ENCODE assay signal across 26 cellular contexts in genomic region chr3:52399131-52399530, GRCh38. TPM values are rescaled to one million over a fixed set of nuclear protein-coding genes. Genes with fewer than 3 reads are reported as not detected.
A peak's percentile ranks its signal among the peaks of the same experiment; 100 is the strongest.
DNase-seq lines count a peak whose midpoint lies in the region; ATAC-seq and TF ChIP-seq lines count a peak whose summit lies in the region.
"Had no signal": no experiment of that assay in that cellular context is flagged by ENCODE, and none has a peak within 500 bp of the region (broad histone marks: within the 10 kb centered on the region; RNA-seq: fewer than 3 reads in every experiment).

No MANE protein-coding gene starts in this region.

- no peak overlapping the region for H2BK5ac ChIP-seq in IMR-90 (ENCODE audit: low read depth, low read length, poor library complexity, severe bottlenecking)

- CTCF ChIA-PET in IMR-90 (lab: Yijun Ruan, JAX): no interaction called here

- no peak overlapping the region for H2BK20ac ChIP-seq in IMR-90 (ENCODE audit: low read depth, low read length)

- TF ChIP-seq RAD21 in IMR-90 (IDR thresholded peaks at IDR 0.05; ENCODE audit: low read length): no peak

- TF ChIP-seq POLR2A in GM18951 (IDR thresholded peaks at IDR 0.05; ENCODE audit: extremely low read depth, insufficient read depth, insufficient read length) (peak; percentile 8), IMR-90 (IDR thresholded peaks at IDR 0.05; ENCODE audit: low read depth, low read length) (no peak)

- H3K4me2 ChIP-seq in IMR-90 (ENCODE audit: low read depth, low read length): no peak overlapping the region
- H3K4me2 ChIP-seq: BLaER1 had no signal

- H2AFZ ChIP-seq in IMR-90 (replicated peaks; ENCODE audit: low read length, poor library complexity): no peak overlapping the region

- no peak overlapping the region for H2BK15ac ChIP-seq in IMR-90 (ENCODE audit: low read depth, low read length)

- no peak overlapping the region for H2AK5ac ChIP-seq in IMR-90 (ENCODE audit: low read depth, low read length)

- H3K23ac ChIP-seq in IMR-90 (ENCODE audit: low read depth, low read length): no peak overlapping the region

- POLR2A ChIA-PET in IMR-90 (lab: Charles Lee; ENCODE audit: unreplicated experiment): no interaction called here

- H4K8ac ChIP-seq in IMR-90 (ENCODE audit: low read depth in 2 of 2, low read length in 2 of 2): no peak overlapping the region

- H3K9me3 ChIP-seq in IMR-90 (ENCODE audit: control insufficient read depth, insufficient read depth, low read length) (no peaks in the 10 kb centered on the region), right cardiac atrium (ENCODE audit: control insufficient read depth, low read length) (no peaks in the 10 kb centered on the region), left lung (no peaks in the 10 kb centered on the region)
- H3K9me3 ChIP-seq: BLaER1, Caco-2, Peyer's patch had no signal

- H3K56ac ChIP-seq in IMR-90 (ENCODE audit: extremely low read depth, insufficient read depth, low read length): no peak overlapping the region

- in situ Hi-C loops in GM18951 (cut with MboI; ENCODE audit: low sequenced_read_pairs, unreplicated experiment) (no loop called here), IMR-90 (cut with MboI; ENCODE audit: low sequenced_read_pairs) (no loop called here)

- H3K4me1 ChIP-seq in IMR-90 (ENCODE audit: control insufficient read depth, insufficient read depth, low read length) (no peaks in the 10 kb centered on the region), right cardiac atrium (ENCODE audit: control insufficient read depth, insufficient read depth, low read length) (no peaks in the 10 kb centered on the region), left lung (no peaks in the 10 kb centered on the region)
- H3K4me1 ChIP-seq: BLaER1, Caco-2, Peyer's patch had no signal

- no peak overlapping the region for H3K14ac ChIP-seq in IMR-90 (replicated peaks; ENCODE audit: low read depth, low read length)

- H2BK120ac ChIP-seq in IMR-90 (ENCODE audit: low read depth, low read length): no peak overlapping the region

- no peak overlapping the region for H3K4me3 ChIP-seq in IMR-90 (ENCODE audit: insufficient read depth, low read depth, low read length)
- no peak overlapping the region for H3K4me3 ChIP-seq in right cardiac atrium (ENCODE audit: low read length)
- no peak overlapping the region for H3K4me3 ChIP-seq in left lung
- H3K4me3 ChIP-seq: BLaER1, Peyer's patch had no signal

- 0 out of 2 replicates have a peak, but pooled peaks cover 6% of the 10 kb centered on the region for H3K9me1 ChIP-seq in IMR-90 (ENCODE audit: insufficient read depth, low read length)

- BruUV-seq in IMR-90 (replicated peaks; lab: Mats Ljungman, UMichigan): no TSS peak

- H3K36me3 ChIP-seq in IMR-90 (ENCODE audit: control insufficient read depth, insufficient read depth, low read length) (peaks cover 33% of the 10 kb centered on the region), left lung (peaks cover 0 to 64% of the 10 kb centered on the region in 2 donors)

- dilution Hi-C loops in IMR-90 (cut with HindIII; ENCODE audit: low sequenced_read_pairs, unreplicated experiment): no loop called here

- H3K27me3 ChIP-seq in IMR-90 (ENCODE audit: control insufficient read depth, insufficient read depth, low read length): no peaks in the 10 kb centered on the region; the same call in 1 of the 2 replicates
- H3K27me3 ChIP-seq in right cardiac atrium (ENCODE audit: control insufficient read depth, insufficient read depth): no peaks in the 10 kb centered on the region
- no peaks in the 10 kb centered on the region for H3K27me3 ChIP-seq in left lung
- H3K27me3 ChIP-seq: BLaER1, Peyer's patch had no signal

- no peak overlapping the region for H3K27ac ChIP-seq in IMR-90 (ENCODE audit: insufficient read depth, low read length)
- no peak overlapping the region for H3K27ac ChIP-seq in right cardiac atrium (ENCODE audit: low read length)
- H3K27ac ChIP-seq in left lung: no peak overlapping the region
- H3K27ac ChIP-seq: BLaER1, Peyer's patch had no signal

- TF ChIP-seq CTCF in IMR-90 (conservative IDR thresholded peaks at IDR 0.05; ENCODE audit: low read depth, low read length) (no peak), left lung (IDR thresholded peaks at IDR 0.05) (no peak)

- no peaks in the 10 kb centered on the region; the same call in 1 of the 2 replicates for H4K20me1 ChIP-seq in IMR-90 (ENCODE audit: insufficient read depth, low read length)

- peaks cover under 1 to 3% of the 10 kb centered on the region in 2 experiments; a peak in 2 of 4 replicates for H3K79me1 ChIP-seq in IMR-90 (ENCODE audit: low read depth in 1 of 2, low read length in 2 of 2)

- intact Hi-C loops in IMR-90 (cut with micrococcal nuclease): no loop called here
- intact Hi-C loops in right cardiac atrium (cut with DNase I): no loop called here
- intact Hi-C loops in posterior vena cava (cut with DNase I): no loop called here
- intact Hi-C loops in left lung (cut with DNase I): no loop called here

- no peak overlapping the region for H4K5ac ChIP-seq in IMR-90 (ENCODE audit: low read depth, low read length)

- no peak overlapping the region for H3K4ac ChIP-seq in IMR-90 (ENCODE audit: low read depth, low read length)

- no peak overlapping the region for H3K18ac ChIP-seq in IMR-90 (ENCODE audit: low read depth, low read length)

- no peak for DNase-seq in IMR-90
- peak; percentile 4 to 46 (median 12) for DNase-seq in right cardiac atrium
- DNase-seq in posterior vena cava (ENCODE audit: low spot score): peak; percentile 50
- DNase-seq in left lung: no peak
- DNase-seq in NCI-H526 (lab: John Stamatoyannopoulos, UW): no peak
- DNase-seq: ACHN; Caco-2; CD4-positive, alpha-beta T cell; DMS 273 treated with DMSO at 0.1 percent for 48 hours; DMS79 treated with DMSO at 0.1 percent for 48 hours; GOT3; HCEC 1CT; MV-4-11; NCI-H1105 treated with DMSO at 0.1 percent for 48 hours; NCI-H2029 treated with DMSO at 0.1 percent for 48 hours; NCI-H226; NCI-H524; NCI-H82; SHP77 had no signal

- ATAC-seq in IMR-90 (ENCODE audit: low read depth) (peak; percentile 7; the same call in 1 of the 2 replicates), right cardiac atrium (no peak), GM19324 (IDR thresholded peaks at IDR 0.05; ENCODE audit: low FRiP score, unreplicated experiment) (no peak), GM19328 (IDR thresholded peaks at IDR 0.05; ENCODE audit: unreplicated experiment) (no peak), left lung (no peak)

- 81% methylated on average over 3 of the region's 4 CpGs; no CpG with 5 or more reads in 1 of the 2 experiments for WGBS in IMR-90 (ENCODE audit: extremely low coverage in 2 of 2, insufficient read length in 1 of 2), 2 experiments
- 91% methylated on average over 4 of the region's 4 CpGs for WGBS in right cardiac atrium

- H3K9ac ChIP-seq in IMR-90 (ENCODE audit: low read depth, low read length): no peak overlapping the region
- H3K9ac ChIP-seq: BLaER1 had no signal

- H4K91ac ChIP-seq in IMR-90 (ENCODE audit: insufficient read depth, low read depth, low read length): no peak overlapping the region

- H2AK9ac ChIP-seq in IMR-90 (replicated peaks; ENCODE audit: low read depth, low read length, poor library complexity): no peak overlapping the region

TF ChIP-seq in IMR-90, 13 proteins besides CTCF, POLR2A, EP300 and RAD21 (continues in another document):
- TF ChIP-seq ELK1 (IDR thresholded peaks at IDR 0.05; ENCODE audit: borderline replicate concordance, low read depth, low read length): no peak

RNA-seq across cellular contexts. Expression of gene BAP1, which starts 10.7 kb away (rescaled TPM):
- 35.0 and 36.4 TPM in 2 replicates for total RNA-seq in IMR-90 (2012; rRNA removed)
- polyA plus RNA-seq in IMR-90 (2012; rRNA removed): 48.6 and 55.2 TPM in 2 replicates
- polyA plus RNA-seq in IMR-90 (2012; cell fraction: cytosol; rRNA removed): 38.5 and 49.0 TPM in 2 replicates
- 163 and 234 TPM in 2 replicates for polyA plus RNA-seq in IMR-90 (2012; cell fraction: nucleus; rRNA removed; ENCODE audit: low replicate concordance)
- 10 to 100 TPM; 48.4 to 59.1 (median 55.9) TPM for total RNA-seq in right cardiac atrium
- polyA plus RNA-seq in right cardiac atrium: 43.0 TPM
- 10 to 100 TPM; 53.0 to 55.1 TPM for total RNA-seq in posterior vena cava
- total RNA-seq in left lung: 10 to 100 TPM; 66.6 to 69.8 TPM

RNA-seq across cellular contexts. Expression of gene PHF7, which starts 11.3 kb away (rescaled TPM):
- total RNA-seq in IMR-90 (2012; rRNA removed) (2.5 and 2.9 TPM in 2 replicates), right cardiac atrium (10 to 100 TPM; 15.9 to 28.5 (median 18.3) TPM), posterior vena cava (1 to 10 TPM; 6.4 to 9.2 TPM), left lung (1 to 10 TPM; 3.9 to 6.5 TPM)
- polyA plus RNA-seq in IMR-90 (2012; rRNA removed) (2.1 and 2.8 TPM in 2 replicates), right cardiac atrium (10.9 TPM)
- 0.81 and 1.0 TPM in 2 replicates for polyA plus RNA-seq in IMR-90 (2012; cell fraction: cytosol; rRNA removed)
- 2.0 and 8.4 TPM in 2 replicates for polyA plus RNA-seq in IMR-90 (2012; cell fraction: nucleus; rRNA removed; ENCODE audit: low replicate concordance)

RNA-seq across cellular contexts. Expression of gene SEMA3G, which starts 45.8 kb away (rescaled TPM):
- total RNA-seq in IMR-90 (2012; rRNA removed) (not detected in 2 replicates), right cardiac atrium (10 to 100 TPM in 1 of 4 donors, 1 to 10 TPM in 3; 4.7 to 13.1 (median 8.3) TPM), posterior vena cava (10 to 100 TPM; 12.4 to 17.7 TPM), left lung (10 to 100 TPM; 30.5 to 36.5 TPM)
- polyA plus RNA-seq in IMR-90 (2012; rRNA removed) (0.04 and 0.07 TPM in 2 replicates), right cardiac atrium (11.2 TPM)
- polyA plus RNA-seq in IMR-90 (2012; cell fraction: cytosol; rRNA removed): 0.01 and 0.07 TPM in 2 replicates
- 0.01 and 0.03 TPM in 2 replicates for polyA plus RNA-seq in IMR-90 (2012; cell fraction: nucleus; rRNA removed; ENCODE audit: low replicate concordance)

RNA-seq across cellular contexts. Expression of gene TNNC1, which starts 54.7 kb away (rescaled TPM):
- total RNA-seq in IMR-90 (2012; rRNA removed): 1.1 and 1.3 TPM in 2 replicates
- polyA plus RNA-seq in IMR-90 (2012; rRNA removed): 4.0 and 4.6 TPM in 2 replicates
- polyA plus RNA-seq in IMR-90 (2012; cell fraction: cytosol; rRNA removed): 1.8 and 2.3 TPM in 2 replicates
- polyA plus RNA-seq in IMR-90 (2012; cell fraction: nucleus; rRNA removed; ENCODE audit: low replicate concordance): 3.4 and 6.2 TPM in 2 replicates
- total RNA-seq in right cardiac atrium: 1,000 to 10,000 TPM; 2,349 to 3,477 (median 2,851) TPM
- 6,305 TPM for polyA plus RNA-seq in right cardiac atrium
- total RNA-seq in posterior vena cava: 1 to 10 TPM; 3.5 to 5.5 TPM
- total RNA-seq in left lung: 100 to 1,000 TPM in 1 of 2 donors, 10 to 100 TPM in 1; 30.7 to 117 TPM
- total RNA-seq: M059J, Peyer's patch had no signal
- polyA plus RNA-seq: IgD-negative memory B cell had no signal

RNA-seq across cellular contexts. Expression of gene NISCH, which starts 56.3 kb away (rescaled TPM):
- total RNA-seq in IMR-90 (2012; rRNA removed): 34.2 and 36.9 TPM in 2 replicates
- polyA plus RNA-seq in IMR-90 (2012; rRNA removed): 86.0 and 92.2 TPM in 2 replicates
- 37.7 and 53.7 TPM in 2 replicates for polyA plus RNA-seq in IMR-90 (2012; cell fraction: cytosol; rRNA removed)
- 524 and 765 TPM in 2 replicates for polyA plus RNA-seq in IMR-90 (2012; cell fraction: nucleus; rRNA removed; ENCODE audit: low replicate concordance)
- total RNA-seq in right cardiac atrium: 10 to 100 TPM; 48.6 to 59.2 (median 53.0) TPM
- polyA plus RNA-seq in right cardiac atrium: 31.2 TPM
- 10 to 100 TPM; 53.0 to 65.2 TPM for total RNA-seq in posterior vena cava
- total RNA-seq in left lung: 100 to 1,000 TPM in 1 of 2 donors, 10 to 100 TPM in 1; 72.6 to 104 TPM

Comparison
In these comparisons a context has a peak if more than half of its experiments do, and no peak if none do; other contexts are left out.
1. DNase-seq: peak in right cardiac atrium (3 of 3) and posterior vena cava (single experiment); none in IMR-90 (single experiment), left lung (0 of 2) and NCI-H526 (0 of 2).